ENCODE assay signal across 12 cellular contexts in genomic region chr22:32533265-32534068, GRCh38. TPM values are rescaled to one million over a fixed set of nuclear protein-coding genes. Genes with fewer than 3 reads are reported as not detected.
DNase-seq lines count a peak whose midpoint lies in the region; TF ChIP-seq lines count a peak whose summit lies in the region.
"Had no signal": no experiment of that assay in that cellular context is flagged by ENCODE, and none has a peak within 500 bp of the region (broad histone marks: within the 10 kb centered on the region; RNA-seq: fewer than 3 reads in every experiment).

No MANE protein-coding gene starts in this region.

- CTCF ChIA-PET in AG04450 (lab: Charles Lee) (interaction anchor here (11.1 kb wide), 1 partner anchor 264 kb away, joined by 330 read pairs; the partner anchor contains the start of gene TIMP3), SK-N-SH (lab: Yijun Ruan, JAX) (interaction anchor here (1.2 to 13.9 kb wide), 3 partner anchors 264 to 593 kb away, joined by 3 to 241 read pairs (median 93); no protein-coding TSS in a partner anchor)

- H3K9ac ChIP-seq in SK-N-SH (no peak overlapping the region), parathyroid adenoma (no peak overlapping the region)

- H3K27ac Mint-ChIP-seq in activated T-helper 2 cell treated with anti-CD3 and anti-CD28 coated beads, Interferon-gamma antibody, Interleukin-2, Interleukin-4, amounts not matched to agents 10 μg/mL and 5 μg/mL and 100 μg/mL, durations not matched to agents 14 hours and 24 hours and 36 hours: no peak overlapping the region
- H3K27ac Mint-ChIP-seq: activated naive CD8-positive, alpha-beta T cell treated with anti-CD3 and anti-CD28 coated beads, Interleukin-2, amount 50 U/mL, for 24 hours; T-helper 1 cell treated with Interleukin-12 subunit alpha and Interleukin-12 subunit beta and Interleukin-4 antibody, amounts not matched to agents 30 μg/mL and 1 μg/mL, for 36 hours had no signal

- no peaks in the 10 kb centered on the region for H4K20me1 ChIP-seq in SK-N-SH (ENCODE audit: insufficient read depth)

- H2AFZ ChIP-seq in SK-N-SH (ENCODE audit: low read depth) (peak overlapping the region; percentile 31; the same call in 1 of the 2 replicates), parathyroid adenoma (no peak overlapping the region)

- H3K4me1 ChIP-seq in SK-N-SH (ENCODE audit: control insufficient read depth in 1 of 2, insufficient read depth in 2 of 2, low read depth in 1 of 2, low read length in 1 of 2): peaks cover 10 to 14% of the 10 kb centered on the region in 2 experiments; a peak in 3 of 4 replicates
- H3K4me1 ChIP-seq in parathyroid adenoma: peaks cover 4% of the 10 kb centered on the region

- no peaks in the 10 kb centered on the region for H3K36me3 Mint-ChIP-seq in activated T-helper 2 cell treated with anti-CD3 and anti-CD28 coated beads, Interferon-gamma antibody, Interleukin-2, Interleukin-4, amounts not matched to agents 10 μg/mL and 5 μg/mL and 100 μg/mL, durations not matched to agents 14 hours and 24 hours and 36 hours (ENCODE audit: low read depth)

- H3K27me3 ChIP-seq in AG04450 (ENCODE audit: control insufficient read depth, insufficient read depth, low read length) (peaks cover 4% of the 10 kb centered on the region), SK-N-SH (ENCODE audit: insufficient read depth) (no peaks in the 10 kb centered on the region), parathyroid adenoma (ENCODE audit: control insufficient read depth, insufficient read depth, low read length) (no peaks in the 10 kb centered on the region), MG63 (no peaks in the 10 kb centered on the region)

- 61% methylated on average over 11 of the region's 14 CpGs for WGBS in SK-N-SH (ENCODE audit: low lambda C conversion rate)

- TF ChIP-seq CTCF in AG04450 (IDR thresholded peaks at IDR 0.05; ENCODE audit: low read depth, low read length) (no peak), SK-N-SH (IDR thresholded peaks at IDR 0.05) (no peak), foreskin fibroblast (IDR thresholded peaks at IDR 0.05; ENCODE audit: low read depth, low read length) (no peak), parathyroid adenoma (IDR thresholded peaks at IDR 0.05) (no peak)

- peak overlapping the region; percentile 61 for H3K27ac ChIP-seq in AG04450 (ENCODE audit: low read depth, low read length)
- peak overlapping the region in 1 of 2 experiments; percentile 17; a peak in 1 of 4 replicates for H3K27ac ChIP-seq in SK-N-SH (ENCODE audit: low read depth in 2 of 2, low read length in 1 of 2)
- peak overlapping the region; percentile 60 for H3K27ac ChIP-seq in parathyroid adenoma

- TF ChIP-seq EP300 in SK-N-SH (IDR thresholded peaks at IDR 0.05; ENCODE audit: borderline replicate concordance in 1 of 2, low read depth in 1 of 2, low read length in 1 of 2): no peak

- no peaks in the 10 kb centered on the region for H3K9me2 ChIP-seq in SK-N-SH

- POLR2A ChIA-PET in AG04450 (lab: Yijun Ruan, JAX) (interaction anchor here (0.7 to 2.7 kb wide), 7 partner anchors 71 to 271 kb away, joined by 3 to 37 read pairs (median 6); partner anchors contain the start of gene TIMP3), SK-N-SH (lab: Yijun Ruan, JAX) (no interaction called here)

- peak overlapping the region; percentile 16; the same call in 1 of the 2 replicates for H3K4me2 ChIP-seq in SK-N-SH
- H3K4me2 ChIP-seq in parathyroid adenoma (ENCODE audit: low read length): no peak overlapping the region

- H3K4me3 ChIP-seq in AG04450 (ENCODE audit: low read depth, low read length) (no peak overlapping the region), SK-N-SH (ENCODE audit: low read depth in 2 of 2, low read length in 1 of 2) (no peak overlapping the region), foreskin fibroblast (ENCODE audit: low read depth in 1 of 2, low read length in 2 of 2) (no peak overlapping the region), parathyroid adenoma (ENCODE audit: low read depth, low read length) (no peak overlapping the region), MG63 (no peak overlapping the region)

- no peak for TF ChIP-seq RAD21 in SK-N-SH (IDR thresholded peaks at IDR 0.05; ENCODE audit: low read length)

- no peak overlapping the region for H3K4me3 Mint-ChIP-seq in activated T-helper 2 cell treated with anti-CD3 and anti-CD28 coated beads, Interferon-gamma antibody, Interleukin-2, Interleukin-4, amounts not matched to agents 10 μg/mL and 5 μg/mL and 100 μg/mL, durations not matched to agents 14 hours and 24 hours and 36 hours (ENCODE audit: low read depth)
- H3K4me3 Mint-ChIP-seq: activated naive CD8-positive, alpha-beta T cell treated with anti-CD3 and anti-CD28 coated beads, Interleukin-2, amount 50 U/mL, for 24 hours; T-helper 1 cell treated with Interleukin-12 subunit alpha and Interleukin-12 subunit beta and Interleukin-4 antibody, amounts not matched to agents 30 μg/mL and 1 μg/mL, for 36 hours had no signal

- H3K4me1 Mint-ChIP-seq in activated T-helper 2 cell treated with anti-CD3 and anti-CD28 coated beads, Interferon-gamma antibody, Interleukin-2, Interleukin-4, amounts not matched to agents 10 μg/mL and 5 μg/mL and 100 μg/mL, durations not matched to agents 14 hours and 24 hours and 36 hours (ENCODE audit: low read depth): no peaks in the 10 kb centered on the region
- H3K4me1 Mint-ChIP-seq: activated naive CD8-positive, alpha-beta T cell treated with anti-CD3 and anti-CD28 coated beads, Interleukin-2, amount 50 U/mL, for 24 hours had no signal

- H3K9me3 ChIP-seq in AG04450 (ENCODE audit: control insufficient read depth, insufficient read depth, low read length): no peaks in the 10 kb centered on the region; the same call in 1 of the 2 replicates
- H3K9me3 ChIP-seq in SK-N-SH: no peaks in the 10 kb centered on the region
- H3K9me3 ChIP-seq in parathyroid adenoma (ENCODE audit: control insufficient read depth, low read length): no peaks in the 10 kb centered on the region
- H3K9me3 ChIP-seq in MG63: no peaks in the 10 kb centered on the region

- no peak for DNase-seq in AG04450 (ENCODE audit: low read depth, low spot score)
- no peak for DNase-seq in SK-N-SH
- DNase-seq in foreskin fibroblast: peak; percentile 32 to 71
- no peak for DNase-seq in MG63
- no peak for DNase-seq in activated naive CD4-positive, alpha-beta T cell treated with anti-CD3 and anti-CD28 coated beads, Interleukin-2, amount 50 U/mL, for 16 hours
- no peak for DNase-seq in activated T-helper 2 cell treated with anti-CD3 and anti-CD28 coated beads, Interferon-gamma antibody, Interleukin-2, Interleukin-4, amounts not matched to agents 10 μg/mL and 5 μg/mL and 100 μg/mL, durations not matched to agents 14 hours and 24 hours and 36 hours (ENCODE audit: low spot score)
- DNase-seq in NCI-H345 (lab: John Stamatoyannopoulos, UW): no peak
- DNase-seq: activated CD8-positive, alpha-beta memory T cell treated with anti-CD3 and anti-CD28 coated beads for 24 hours; activated naive CD8-positive, alpha-beta T cell treated with anti-CD3 and anti-CD28 coated beads, Interleukin-2, amount 50 U/mL, for 24 hours; mesendoderm had no signal

- no peaks in the 10 kb centered on the region for H3F3A ChIP-seq in SK-N-SH (replicated peaks; ENCODE audit: insufficient read depth)

- intact Hi-C loops in activated T-helper 2 cell treated with anti-CD3 and anti-CD28 coated beads, Interferon-gamma antibody, Interleukin-2, Interleukin-4, amounts not matched to agents 10 μg/mL and 5 μg/mL and 100 μg/mL, durations not matched to agents 14 hours and 24 hours and 36 hours (cut with micrococcal nuclease): no loop called here

- no peaks in the 10 kb centered on the region for H3K36me3 ChIP-seq in SK-N-SH (replicated peaks in 1 of 2; ENCODE audit: control insufficient read depth in 1 of 2, insufficient read depth in 2 of 2, low read length in 1 of 2)
- H3K36me3 ChIP-seq in parathyroid adenoma (ENCODE audit: control insufficient read depth, insufficient read depth, low read length): no peaks in the 10 kb centered on the region
- H3K36me3 ChIP-seq in MG63: no peaks in the 10 kb centered on the region

- H3K79me2 ChIP-seq in SK-N-SH (ENCODE audit: insufficient read depth) (no peaks in the 10 kb centered on the region), parathyroid adenoma (no peaks in the 10 kb centered on the region)

- no peaks in the 10 kb centered on the region for H3K27me3 Mint-ChIP-seq in activated T-helper 2 cell treated with anti-CD3 and anti-CD28 coated beads, Interferon-gamma antibody, Interleukin-2, Interleukin-4, amounts not matched to agents 10 μg/mL and 5 μg/mL and 100 μg/mL, durations not matched to agents 14 hours and 24 hours and 36 hours (ENCODE audit: low read depth)

- no peaks in the 10 kb centered on the region for H3K9me3 Mint-ChIP-seq in activated T-helper 2 cell treated with anti-CD3 and anti-CD28 coated beads, Interferon-gamma antibody, Interleukin-2, Interleukin-4, amounts not matched to agents 10 μg/mL and 5 μg/mL and 100 μg/mL, durations not matched to agents 14 hours and 24 hours and 36 hours
- H3K9me3 Mint-ChIP-seq: activated naive CD8-positive, alpha-beta T cell treated with anti-CD3 and anti-CD28 coated beads, Interleukin-2, amount 50 U/mL, for 24 hours; T-helper 1 cell treated with Interleukin-12 subunit alpha and Interleukin-12 subunit beta and Interleukin-4 antibody, amounts not matched to agents 30 μg/mL and 1 μg/mL, for 36 hours had no signal

TF ChIP-seq in SK-N-SH, 30 proteins besides CTCF, POLR2A, EP300 and RAD21 (continues in another document):
- no peak for TF ChIP-seq TCF12 (IDR thresholded peaks at IDR 0.05)
- TF ChIP-seq TAF1 (IDR thresholded peaks at IDR 0.05; ENCODE audit: borderline replicate concordance, low read depth, low read length): no peak

RNA-seq across cellular contexts. Expression of gene FBXO7, which starts 58.9 kb away (rescaled TPM):
- polyA plus RNA-seq in AG04450 (2011; rRNA removed): 144 and 156 TPM in 2 replicates
- 105 and 119 TPM in 2 replicates for polyA minus RNA-seq in AG04450 (2011; rRNA and poly(A)+ RNA removed)
- polyA plus RNA-seq in SK-N-SH (2012; rRNA removed): 77.3 and 89.1 TPM in 2 replicates
- polyA plus RNA-seq in SK-N-SH (2012; cell fraction: cytosol; rRNA removed): 80.8 and 84.8 TPM in 2 replicates
- 36.5 and 62.7 TPM in 2 replicates for polyA plus RNA-seq in SK-N-SH (2012; cell fraction: nucleus; rRNA removed)
- total RNA-seq in MG63 (2014; rRNA removed; shearing (Covaris generic); ENCODE audit: low replicate concordance): 66.8 and 97.9 TPM in 2 replicates
- 104 and 106 TPM in 2 replicates for total RNA-seq in activated T-helper 2 cell treated with anti-CD3 and anti-CD28 coated beads, Interferon-gamma antibody, Interleukin-2, Interleukin-4, amounts not matched to agents 10 μg/mL and 5 μg/mL and 100 μg/mL, durations not matched to agents 14 hours and 24 hours and 36 hours

Comparison
In these comparisons a context has a peak if more than half of its experiments do, and no peak if none do; other contexts are left out.
1. DNase-seq: peak in foreskin fibroblast (2 of 2); none in AG04450 (single experiment), SK-N-SH (single experiment), MG63 (single experiment), activated naive CD4-positive, alpha-beta T cell treated with anti-CD3 and anti-CD28 coated beads, Interleukin-2, amount 50 U/mL, for 16 hours (single experiment), activated T-helper 2 cell treated with anti-CD3 and anti-CD28 coated beads, Interferon-gamma antibody, Interleukin-2, Interleukin-4, amounts not matched to agents 10 μg/mL and 5 μg/mL and 100 μg/mL, durations not matched to agents 14 hours and 24 hours and 36 hours (single experiment) and NCI-H345 (single experiment).